ENCODE assay signal across 8 cellular contexts in the genomic region with DNA sequence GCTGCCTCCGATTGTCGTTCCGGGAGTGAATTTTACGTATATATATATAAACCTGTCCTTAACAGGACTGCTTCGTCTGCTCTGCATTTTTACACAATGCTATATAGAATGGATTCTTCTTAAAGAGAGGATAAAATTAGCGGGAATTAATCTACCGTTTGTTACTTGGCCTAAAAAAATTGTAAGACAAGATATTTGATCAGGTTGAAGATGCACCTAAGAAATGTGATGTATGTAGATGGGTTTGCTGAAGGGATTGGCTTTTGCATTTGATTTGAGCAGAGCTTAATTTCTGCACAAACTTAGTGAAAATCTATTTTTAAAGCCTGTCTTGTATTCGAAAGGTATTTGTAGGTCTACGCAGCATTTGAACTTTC. TPM values are rescaled to one million over a fixed set of nuclear protein-coding genes. Genes with fewer than 3 reads are reported as not detected.
A peak's percentile ranks its signal among the peaks of the same experiment; 100 is the strongest.
DNase-seq lines count a peak whose midpoint lies in the region; ATAC-seq and TF ChIP-seq lines count a peak whose summit lies in the region.

No MANE protein-coding gene starts in this region.

- no peak for ATAC-seq in GM21576 (IDR thresholded peaks at IDR 0.05; ENCODE audit: unreplicated experiment)
- no peak for ATAC-seq in HG02610 (IDR thresholded peaks at IDR 0.05; ENCODE audit: unreplicated experiment)

- H3K27ac Mint-ChIP-seq in endothelial cell (ENCODE audit: unreplicated experiment) = peak overlapping the region; percentile 91

- peak overlapping the region; percentile 77 for H2AFZ ChIP-seq in neuronal stem cell (ENCODE audit: low read length)

- H3K4me3 ChIP-seq in GM06990 (replicated peaks; ENCODE audit: low read depth, low read length) = peak overlapping the region; percentile 96
- H3K4me3 ChIP-seq in neuronal stem cell (ENCODE audit: low read length in 2 of 2) = peak overlapping the region; percentile 93 to 97

- H3K4me1 ChIP-seq in neuronal stem cell (ENCODE audit: control insufficient read depth in 2 of 2, insufficient read depth in 1 of 2, low read depth in 1 of 2, low read length in 2 of 2) = peaks cover 5 to 21% of the 10 kb centered on the region in 2 donors

- TF ChIP-seq CTCF in GM06990 (IDR thresholded peaks at IDR 0.05; ENCODE audit: insufficient read depth, low read length, poor library complexity, severe bottlenecking) (no peak), endothelial cell (IDR thresholded peaks at IDR 0.05; ENCODE audit: unreplicated experiment) (no peak)

- peak overlapping the region; percentile 90 for H2BK15ac ChIP-seq in neuronal stem cell (ENCODE audit: low read length)

- peaks cover 3% of the 10 kb centered on the region for H3K79me1 ChIP-seq in neuronal stem cell (ENCODE audit: low read depth, low read length)

- H3K4ac ChIP-seq in neuronal stem cell (ENCODE audit: low read length) = no peak overlapping the region

- H3K9me3 Mint-ChIP-seq in endothelial cell (ENCODE audit: unreplicated experiment) = no peaks in the 10 kb centered on the region

- H3K36me3 ChIP-seq in GM06990 (ENCODE audit: control insufficient read depth, insufficient read depth, low read length) = no peaks in the 10 kb centered on the region
- H3K36me3 ChIP-seq in neuronal stem cell (replicated peaks in 1 of 2; ENCODE audit: control insufficient read depth in 2 of 2, insufficient read depth in 2 of 2, low read length in 2 of 2) = peaks cover 0 to 28% of the 10 kb centered on the region in 2 donors

- no CpG with 5 or more reads among the region's 9 CpGs for WGBS in neuronal stem cell (ENCODE audit: extremely low coverage in 2 of 2, insufficient read length in 2 of 2, insufficient replicate concordance in 1 of 2), 2 donors

- no peak overlapping the region for H4K91ac ChIP-seq in neuronal stem cell (ENCODE audit: low read depth, low read length, poor library complexity)

- H3K4me2 ChIP-seq in neuronal stem cell (ENCODE audit: insufficient read depth, low read length, poor library complexity, severe bottlenecking) = peak overlapping the region; percentile 47

- peak overlapping the region; percentile 99 for H3K18ac ChIP-seq in neuronal stem cell (ENCODE audit: low read length)

- peak overlapping the region; percentile 89 for H3K27ac ChIP-seq in neuronal stem cell (replicated peaks; ENCODE audit: low read length)

- H3K4me3 Mint-ChIP-seq in endothelial cell (ENCODE audit: unreplicated experiment) = peak overlapping the region; percentile 98

- peaks cover 2% of the 10 kb centered on the region for H3K27me3 Mint-ChIP-seq in endothelial cell (ENCODE audit: unreplicated experiment)

- H4K8ac ChIP-seq in neuronal stem cell (ENCODE audit: low read depth, low read length) = no peak overlapping the region

- no peak overlapping the region for H2BK120ac ChIP-seq in neuronal stem cell (ENCODE audit: low read depth, low read length)

- peaks cover 31% of the 10 kb centered on the region for H3K4me1 Mint-ChIP-seq in endothelial cell (ENCODE audit: unreplicated experiment)

- peak overlapping the region; percentile 99 for H3K9ac ChIP-seq in neuronal stem cell (ENCODE audit: low read depth, low read length, poor library complexity)

- no peaks in the 10 kb centered on the region for H3K9me3 ChIP-seq in neuronal stem cell (replicated peaks in 1 of 2; ENCODE audit: control insufficient read depth in 2 of 2, insufficient read depth in 1 of 2, low read depth in 1 of 2, low read length in 2 of 2)

- H2AK5ac ChIP-seq in neuronal stem cell (ENCODE audit: low read depth, low read length) = peak overlapping the region; percentile 89

- H3K23ac ChIP-seq in neuronal stem cell (ENCODE audit: low read depth, low read length, poor library complexity) = no peak overlapping the region

- H3K27me3 ChIP-seq in GM06990 (replicated peaks; ENCODE audit: control insufficient read depth, insufficient read depth, low read length) (no peaks in the 10 kb centered on the region), neuronal stem cell (ENCODE audit: control insufficient read depth in 3 of 3, insufficient read depth in 3 of 3, low read depth in 1 of 3, low read length in 3 of 3) (no peaks in the 10 kb centered on the region)

- H3K36me3 Mint-ChIP-seq in endothelial cell (ENCODE audit: low read depth, unreplicated experiment) = peaks cover 5% of the 10 kb centered on the region

- DNase-seq in GM06990 (ENCODE audit: extremely low read depth, insufficient read length) = peak; percentile 4
- DNase-seq in OCI-M1 (lab: John Stamatoyannopoulos, UW) = peak; percentile 45
- DNase-seq in endothelial cell (ENCODE audit: low spot score) = no peak
- DNase-seq in neuronal stem cell (ENCODE audit: low spot score) = no peak
- no peak for DNase-seq in NCI-H446 (lab: John Stamatoyannopoulos, UW)
- no peak for DNase-seq in DMS153 (lab: John Stamatoyannopoulos, UW)

- H3K14ac ChIP-seq in neuronal stem cell (ENCODE audit: low read length) = peak overlapping the region; percentile 99

- peak overlapping the region; percentile 85 for H2BK5ac ChIP-seq in neuronal stem cell (ENCODE audit: low read length)

- H2BK12ac ChIP-seq in neuronal stem cell (ENCODE audit: low read length) = no peak overlapping the region

RNA-seq across cellular contexts. Expression of a gene that starts 1.0 kb away (rescaled TPM):
- 125 TPM for total RNA-seq in endothelial cell (ENCODE audit: unreplicated experiment)
- polyA plus RNA-seq in neuronal stem cell (2013, experiment 1 of 2) = 84.3 TPM
- polyA plus RNA-seq in neuronal stem cell (2013, experiment 2 of 2) = 88.7 TPM

RNA-seq across cellular contexts. Expression of a gene that starts 58.0 kb away (rescaled TPM):
- total RNA-seq in endothelial cell (ENCODE audit: unreplicated experiment) = 0.33 TPM
- polyA plus RNA-seq in neuronal stem cell (2013, experiment 1 of 2) = 0.13 TPM
- polyA plus RNA-seq in neuronal stem cell (2013, experiment 2 of 2) = 0.32 TPM

Comparison
In these comparisons a context has a peak if more than half of its experiments do, and no peak if none do; other contexts are left out.
1. DNase-seq: peak in GM06990 (single experiment) and OCI-M1 (single experiment); none in endothelial cell (single experiment), neuronal stem cell (single experiment), NCI-H446 (0 of 2) and DMS153 (single experiment).